In genomic region chr14:77046706-77047105, GRCh38 we compare ENCODE assay signal across 1 cellular context.
A peak's percentile ranks its signal among the peaks of the same experiment; 100 is the strongest.
TF ChIP-seq lines count a peak whose summit lies in the region.

No MANE protein-coding gene starts in this region.

TF ChIP-seq in K562, 482 proteins besides CTCF, POLR2A, EP300 and RAD21 (continued from another document):
- TF ChIP-seq HMBOX1 (IDR thresholded peaks at IDR 0.05) (peak; percentile 54; the same call in 1 of the 2 replicates), JUND (IDR thresholded peaks at IDR 0.05; ENCODE audit: borderline replicate concordance, low read depth, low read length) (peak; percentile 9; the same call in 1 of the 2 replicates), JUND (tag; IDR thresholded peaks at IDR 0.05; ENCODE audit: borderline replicate concordance, low read depth, low read length) (no peak), TEAD2 (tag; IDR thresholded peaks at IDR 0.05) (no peak), ESRRA (IDR thresholded peaks at IDR 0.05; ENCODE audit: borderline replicate concordance, low read depth) (peak; percentile 88; the same call in 1 of the 2 replicates), ARID1B (IDR thresholded peaks at IDR 0.05) (peak; percentile 36; the same call in 1 of the 2 replicates), ADNP (tag; IDR thresholded peaks at IDR 0.05) (peak; percentile 51; the same call in 1 of the 2 replicates), CBFA2T3 (IDR thresholded peaks at IDR 0.05) (peak; percentile 38; the same call in 1 of the 2 replicates), ZBTB2 (IDR thresholded peaks at IDR 0.05) (no peak)
